Comparison of ENCODE assay signal across 8 cellular contexts in genomic region chr5:180830253-180831138, GRCh38. TPM values are rescaled to one million over a fixed set of nuclear protein-coding genes. Genes with fewer than 3 reads are reported as not detected.
DNase-seq lines count a peak whose midpoint lies in the region; ATAC-seq lines count a peak whose summit lies in the region.

No MANE protein-coding gene starts in this region.

- peaks cover 0 to 5% (median 0%) of the 10 kb centered on the region in 9 donors for H3K9me3 Mint-ChIP-seq in naive thymus-derived CD8-positive, alpha-beta T cell
- peaks cover 0 to 4% of the 10 kb centered on the region in 2 donors for H3K9me3 Mint-ChIP-seq in stimulated activated naive CD8-positive, alpha-beta T cell treated with anti-CD3 and anti-CD28 coated beads, Interleukin-15, amount 100 ng/mL, for 72 hours

- H3K27ac Mint-ChIP-seq in naive thymus-derived CD8-positive, alpha-beta T cell = peak overlapping the region; percentile 96 to 100 (median 98)
- peak overlapping the region; percentile 96 to 97 for H3K27ac Mint-ChIP-seq in stimulated activated naive CD8-positive, alpha-beta T cell treated with anti-CD3 and anti-CD28 coated beads, Interleukin-15, amount 100 ng/mL, for 72 hours

- H3K4me1 Mint-ChIP-seq in naive thymus-derived CD8-positive, alpha-beta T cell = peaks cover 25 to 65% (median 61%) of the 10 kb centered on the region in 4 donors
- H3K4me1 Mint-ChIP-seq in stimulated activated naive CD8-positive, alpha-beta T cell treated with anti-CD3 and anti-CD28 coated beads, Interleukin-15, amount 100 ng/mL, for 72 hours = peaks cover 55% of the 10 kb centered on the region

- H3K36me3 Mint-ChIP-seq in naive thymus-derived CD8-positive, alpha-beta T cell = peaks cover 4 to 32% (median 32%) of the 10 kb centered on the region in 3 donors

- ATAC-seq in HG02884 (IDR thresholded peaks at IDR 0.05; ENCODE audit: unreplicated experiment) (peak; percentile 48), esophagus mucosa (peak; percentile 54)
- peak; percentile 72 to 76 for ATAC-seq in naive thymus-derived CD8-positive, alpha-beta T cell
- peak; percentile 65 for ATAC-seq in stimulated activated naive CD8-positive, alpha-beta T cell treated with anti-CD3 and anti-CD28 coated beads, Interleukin-15, amount 100 ng/mL, for 72 hours

- peak overlapping the region; percentile 94 to 100 (median 96) for H3K4me3 Mint-ChIP-seq in naive thymus-derived CD8-positive, alpha-beta T cell
- H3K4me3 Mint-ChIP-seq in stimulated activated naive CD8-positive, alpha-beta T cell treated with anti-CD3 and anti-CD28 coated beads, Interleukin-15, amount 100 ng/mL, for 72 hours = peak overlapping the region; percentile 90 to 99

- POLR2A ChIA-PET in naive thymus-derived CD8-positive, alpha-beta T cell (lab: Charles Lee) = interaction anchor here (0.8 to 9.3 kb wide), 25 partner anchors 7 to 1207 kb away, joined by 3 to 642 read pairs (median 6); partner anchors contain the start of genes FLT4, HNRNPH1, MGAT1 and SCGB3A1

- DNase-seq in NCI-H1436 (lab: John Stamatoyannopoulos, UW) (peak; percentile 3), NCI-H1436 treated with DMSO at 0.1 percent for 48 hours (lab: John Stamatoyannopoulos, UW) (no peak), NCI-H510A treated with DMSO at 0.1 percent for 48 hours (lab: John Stamatoyannopoulos, UW) (peak; percentile 6), activated T-cell treated with anti-CD3 and anti-CD28 coated beads for 24 hours (ENCODE audit: low read depth) (peak; percentile 53)
- DNase-seq in naive thymus-derived CD8-positive, alpha-beta T cell = peak; percentile 68 to 89 (median 79)
- DNase-seq in stimulated activated naive CD8-positive, alpha-beta T cell treated with anti-CD3 and anti-CD28 coated beads, Interleukin-15, amount 100 ng/mL, for 72 hours = peak; percentile 66 to 74

- no peaks in the 10 kb centered on the region for H3K27me3 Mint-ChIP-seq in naive thymus-derived CD8-positive, alpha-beta T cell
- H3K27me3 Mint-ChIP-seq in stimulated activated naive CD8-positive, alpha-beta T cell treated with anti-CD3 and anti-CD28 coated beads, Interleukin-15, amount 100 ng/mL, for 72 hours = no peaks in the 10 kb centered on the region

RNA-seq across cellular contexts. Expression of gene MGAT1, which starts 27.9 kb away (rescaled TPM):
- 64.6 TPM for total RNA-seq in esophagus mucosa
- 100 to 1,000 TPM; 195 to 205 TPM for total RNA-seq in naive thymus-derived CD8-positive, alpha-beta T cell
- polyA plus RNA-seq in naive thymus-derived CD8-positive, alpha-beta T cell = 100 to 1,000 TPM; 108 to 149 (median 111) TPM

RNA-seq across cellular contexts. Expression of gene ZFP62, which starts 30.6 kb away (rescaled TPM):
- 12.9 TPM for total RNA-seq in esophagus mucosa
- total RNA-seq in naive thymus-derived CD8-positive, alpha-beta T cell = 10 to 100 TPM; 66.5 to 74.4 TPM
- 10 to 100 TPM; 20.0 to 26.0 (median 25.7) TPM for polyA plus RNA-seq in naive thymus-derived CD8-positive, alpha-beta T cell
